ENCODE assay signal across 12 cellular contexts in genomic region chr4:140061194-140061593, GRCh38.
DNase-seq lines count a peak whose midpoint lies in the region; ATAC-seq and TF ChIP-seq lines count a peak whose summit lies in the region.
"Had no signal": no experiment of that assay in that cellular context is flagged by ENCODE, and none has a peak within 500 bp of the region (broad histone marks: within the 10 kb centered on the region; RNA-seq: fewer than 3 reads in every experiment).

No MANE protein-coding gene starts in this region.

- BruUV-seq in PC-9 (replicated peaks; lab: Mats Ljungman, UMichigan), result no TSS peak

- peak; percentile 45 for ATAC-seq in body of pancreas
- peak; percentile 51 to 81 (median 70) for ATAC-seq in right lobe of liver
- no peak for ATAC-seq in GM18867 (IDR thresholded peaks at IDR 0.05; ENCODE audit: unreplicated experiment)
- no peak for ATAC-seq in GM21717 (IDR thresholded peaks at IDR 0.05; ENCODE audit: unreplicated experiment)
- ATAC-seq in GM21723 (IDR thresholded peaks at IDR 0.05; ENCODE audit: unreplicated experiment), result no peak

- WGBS in body of pancreas, 2 donors, result 51 to 54% methylated on average over 4 of the region's 4 CpGs
- 30% methylated on average over 4 of the region's 4 CpGs for WGBS in right lobe of liver (ENCODE audit: insufficient coverage, low coverage, low lambda C conversion rate, missing lambda C conversion rate)
- 39 to 46% (median 46%) methylated on average over 4 of the region's 4 CpGs for WGBS in stomach, 5 donors

- TF ChIP-seq EP300 in stomach (IDR thresholded peaks at IDR 0.05), result no peak

- H2AFZ ChIP-seq in PC-9, result no peak overlapping the region

- H4K20me1 ChIP-seq in PC-9 (ENCODE audit: insufficient read depth), result no peaks in the 10 kb centered on the region

- TF ChIP-seq CTCF in PC-9 (conservative IDR thresholded peaks at IDR 0.05), result no peak
- no peak for TF ChIP-seq CTCF in body of pancreas (IDR thresholded peaks at IDR 0.05)
- no peak for TF ChIP-seq CTCF in right lobe of liver (IDR thresholded peaks at IDR 0.05)
- TF ChIP-seq CTCF in stomach (IDR thresholded peaks at IDR 0.05), result no peak

- POLR2A ChIA-PET in PC-9 (lab: Charles Lee; ENCODE audit: unreplicated experiment), result interaction anchor here (0.5 kb wide), 1 partner anchor 1040 kb away, joined by 10 read pairs; no protein-coding TSS in a partner anchor

- H3K4me1 ChIP-seq in PC-9 (replicated peaks; ENCODE audit: insufficient read depth) (peaks cover 38% of the 10 kb centered on the region), body of pancreas (peaks cover 30% of the 10 kb centered on the region), right lobe of liver (peaks cover 0 to 13% (median 4%) of the 10 kb centered on the region in 4 donors), stomach (peaks cover 10 to 44% (median 29%) of the 10 kb centered on the region in 4 donors)

- H3K9me3 ChIP-seq in PC-9 (ENCODE audit: insufficient read depth, low read depth) (no peaks in the 10 kb centered on the region), body of pancreas (no peaks in the 10 kb centered on the region), right lobe of liver (no peaks in the 10 kb centered on the region), stomach (no peaks in the 10 kb centered on the region)
- H3K9me3 ChIP-seq: ovary had no signal

- H3K79me2 ChIP-seq in PC-9 (ENCODE audit: low read depth), result peaks cover 43% of the 10 kb centered on the region

- H3K27me3 ChIP-seq in PC-9 (ENCODE audit: insufficient read depth, low read depth), result no peaks in the 10 kb centered on the region
- H3K27me3 ChIP-seq in body of pancreas, result no peaks in the 10 kb centered on the region
- H3K27me3 ChIP-seq in right lobe of liver, result no peaks in the 10 kb centered on the region
- H3K27me3 ChIP-seq in stomach, result no peaks in the 10 kb centered on the region
- H3K27me3 ChIP-seq: ovary had no signal

- no peaks in the 10 kb centered on the region for H3K9me2 ChIP-seq in PC-9 (ENCODE audit: insufficient read depth)

- 0 out of 2 replicates have a peak overlapping the region, but pooled peaks have one; percentile 13 for H3K4me2 ChIP-seq in PC-9

- TF ChIP-seq POLR2A in body of pancreas (IDR thresholded peaks at IDR 0.05) (no peak), right lobe of liver (IDR thresholded peaks at IDR 0.05) (no peak), stomach (IDR thresholded peaks at IDR 0.05) (no peak)

- no peak for DNase-seq in PC-9
- DNase-seq in body of pancreas, result no peak
- no peak for DNase-seq in right lobe of liver
- DNase-seq in stomach, result no peak
- DNase-seq in amygdala (lab: John Stamatoyannopoulos, UW), result no peak
- DNase-seq: left cardiac atrium; ovary; stimulated activated CD4-positive, alpha-beta T cell treated with anti-CD3 and anti-CD28 coated beads, Interleukin-2, amount 100 ng/mL, for 48 hours; T-helper 9 cell had no signal

- H3F3A ChIP-seq in PC-9 (ENCODE audit: insufficient read depth, low read depth), result peaks cover 18% of the 10 kb centered on the region; the same call in 1 of the 2 replicates

- H3K4me3 ChIP-seq in PC-9 (no peak overlapping the region), body of pancreas (no peak overlapping the region), right lobe of liver (no peak overlapping the region), stomach (no peak overlapping the region)
- H3K4me3 ChIP-seq: ovary had no signal

- intact Hi-C loops in PC-9 (cut with micrococcal nuclease; ENCODE audit: unreplicated experiment) (no loop called here), body of pancreas (cut with DNase I) (no loop called here), right lobe of liver (cut with DNase I) (no loop called here), stomach (cut with DNase I; ENCODE audit: low total_unique reads) (loop anchor here (10.0 kb wide), 1 partner anchor 84 kb away; no protein-coding TSS in a partner anchor)

- H3K36me3 ChIP-seq in PC-9 (ENCODE audit: low read depth) (no peaks in the 10 kb centered on the region; the same call in 1 of the 2 replicates), body of pancreas (replicated peaks in 1 of 2; ENCODE audit: insufficient read depth in 1 of 2, low read depth in 2 of 2) (no peaks in the 10 kb centered on the region), right lobe of liver (no peaks in the 10 kb centered on the region), stomach (no peaks in the 10 kb centered on the region)
- H3K36me3 ChIP-seq: ovary had no signal

- CTCF ChIA-PET in PC-9 (lab: Charles Lee), result no interaction called here

- H3K27ac ChIP-seq in PC-9 (peak overlapping the region; percentile 37), body of pancreas (no peak overlapping the region), right lobe of liver (peak overlapping the region in 2 of 3 donors; percentile 11 to 14), stomach (peak overlapping the region in 3 of 5 donors; percentile 1 to 58 (median 55))
- H3K27ac ChIP-seq: ovary had no signal

Comparison
In these comparisons a context has a peak if more than half of its experiments do, and no peak if none do; other contexts are left out.
1. H3K27ac ChIP-seq: peak in PC-9 (single experiment), right lobe of liver (2 of 3) and stomach (3 of 5); none in body of pancreas (0 of 4).
2. ATAC-seq: peak in body of pancreas (single experiment) and right lobe of liver (4 of 4); none in GM18867 (single experiment), GM21717 (single experiment) and GM21723 (single experiment).